Comparison of ENCODE assay signal across 26 cellular contexts in the genomic region with DNA sequence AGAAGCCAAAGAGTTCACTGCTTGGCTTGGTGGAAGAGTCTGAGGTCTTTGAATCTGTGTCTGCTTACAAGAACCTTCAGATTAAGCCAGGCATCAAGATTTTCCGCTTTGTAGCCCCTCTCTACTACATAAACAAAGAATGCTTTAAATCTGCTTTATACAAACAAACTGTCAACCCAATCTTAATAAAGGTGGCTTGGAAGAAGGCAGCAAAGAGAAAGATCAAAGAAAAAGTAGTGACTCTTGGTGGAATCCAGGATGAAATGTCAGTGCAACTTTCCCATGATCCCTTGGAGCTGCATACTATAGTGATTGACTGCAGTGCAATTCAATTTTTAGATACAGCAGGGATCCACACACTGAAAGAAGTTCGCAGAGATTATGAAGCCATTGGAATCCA. TPM values are rescaled to one million over a fixed set of nuclear protein-coding genes. Genes with fewer than 3 reads are reported as not detected.
"Had no signal": no experiment of that assay in that cellular context is flagged by ENCODE, and none has a peak within 500 bp of the region (broad histone marks: within the 10 kb centered on the region; RNA-seq: fewer than 3 reads in every experiment).

No MANE protein-coding gene starts in this region.

- DNase-seq: cerebellar nuclear complex; colonic mucosa; cortex of kidney; effector CD8-positive, alpha-beta T cell; effector memory CD8-positive, alpha-beta T cell; endodermal cell; erythroblast; esophagus squamous epithelium; foreskin fibroblast; heart left ventricle; hippocampal formation; left colon; left lung; left ventricle myocardium superior; lower lobe of right lung; mesendoderm; midbrain; mucosa of descending colon; naive B cell had no signal

- H3K4me1 ChIP-seq: esophagus squamous epithelium, gastroesophageal sphincter, heart left ventricle, left lung, lower lobe of right lung had no signal

- H3K9me3 Mint-ChIP-seq: dendritic cell treated with granulocyte-macrophage colony-stimulating factor and Interleukin-4, amounts not matched to agents 40 ng/mL and 50 ng/mL, for 4 days; effector memory CD8-positive, alpha-beta T cell; endodermal cell; naive B cell had no signal

- H3K4me3 Mint-ChIP-seq: dendritic cell treated with granulocyte-macrophage colony-stimulating factor and Interleukin-4, amounts not matched to agents 40 ng/mL and 50 ng/mL, for 4 days; effector memory CD8-positive, alpha-beta T cell; endodermal cell; naive B cell had no signal

- H3K27ac Mint-ChIP-seq: dendritic cell treated with granulocyte-macrophage colony-stimulating factor and Interleukin-4, amounts not matched to agents 40 ng/mL and 50 ng/mL, for 4 days; effector memory CD8-positive, alpha-beta T cell; endodermal cell; naive B cell had no signal

- H3K9me3 ChIP-seq: colonic mucosa, esophagus squamous epithelium, gastroesophageal sphincter, heart left ventricle, left lung, lower lobe of right lung, mucosa of descending colon had no signal

- H3K4me3 ChIP-seq: colonic mucosa, esophagus squamous epithelium, gastroesophageal sphincter, heart left ventricle, left lung, lower lobe of right lung, mucosa of descending colon had no signal

- H3K36me3 ChIP-seq: colonic mucosa had no signal

- ATAC-seq: effector memory CD8-positive, alpha-beta T cell; esophagus mucosa; gastroesophageal sphincter; heart left ventricle; left lung; left ventricle myocardium superior; lower lobe of right lung had no signal

- H3K27me3 Mint-ChIP-seq: dendritic cell treated with granulocyte-macrophage colony-stimulating factor and Interleukin-4, amounts not matched to agents 40 ng/mL and 50 ng/mL, for 4 days; effector memory CD8-positive, alpha-beta T cell; naive B cell had no signal

- H3K27me3 ChIP-seq: colonic mucosa, esophagus squamous epithelium, gastroesophageal sphincter, heart left ventricle, left lung had no signal

- H3K4me1 Mint-ChIP-seq: endodermal cell had no signal

- H3K27ac ChIP-seq: colonic mucosa, epithelial cell of prostate, esophagus squamous epithelium, gastroesophageal sphincter, heart left ventricle, left lung, lower lobe of right lung had no signal

RNA-seq across cellular contexts. Expression of a gene that starts 36.6 kb away (rescaled TPM):
- total RNA-seq: frontal cortex, kidney epithelial cell, left lung, lower lobe of right lung, lung microvascular endothelial cell had no signal
